Comparison of ENCODE assay signal across 1 cellular context in genomic region chr2:128306081-128306930, GRCh38.
A peak's percentile ranks its signal among the peaks of the same experiment; 100 is the strongest.
TF ChIP-seq lines count a peak whose summit lies in the region.

No MANE protein-coding gene starts in this region.

TF ChIP-seq in HEK293, 187 proteins besides CTCF, POLR2A, EP300 and RAD21 (continued from another document):
- TF ChIP-seq, protein P1, sequence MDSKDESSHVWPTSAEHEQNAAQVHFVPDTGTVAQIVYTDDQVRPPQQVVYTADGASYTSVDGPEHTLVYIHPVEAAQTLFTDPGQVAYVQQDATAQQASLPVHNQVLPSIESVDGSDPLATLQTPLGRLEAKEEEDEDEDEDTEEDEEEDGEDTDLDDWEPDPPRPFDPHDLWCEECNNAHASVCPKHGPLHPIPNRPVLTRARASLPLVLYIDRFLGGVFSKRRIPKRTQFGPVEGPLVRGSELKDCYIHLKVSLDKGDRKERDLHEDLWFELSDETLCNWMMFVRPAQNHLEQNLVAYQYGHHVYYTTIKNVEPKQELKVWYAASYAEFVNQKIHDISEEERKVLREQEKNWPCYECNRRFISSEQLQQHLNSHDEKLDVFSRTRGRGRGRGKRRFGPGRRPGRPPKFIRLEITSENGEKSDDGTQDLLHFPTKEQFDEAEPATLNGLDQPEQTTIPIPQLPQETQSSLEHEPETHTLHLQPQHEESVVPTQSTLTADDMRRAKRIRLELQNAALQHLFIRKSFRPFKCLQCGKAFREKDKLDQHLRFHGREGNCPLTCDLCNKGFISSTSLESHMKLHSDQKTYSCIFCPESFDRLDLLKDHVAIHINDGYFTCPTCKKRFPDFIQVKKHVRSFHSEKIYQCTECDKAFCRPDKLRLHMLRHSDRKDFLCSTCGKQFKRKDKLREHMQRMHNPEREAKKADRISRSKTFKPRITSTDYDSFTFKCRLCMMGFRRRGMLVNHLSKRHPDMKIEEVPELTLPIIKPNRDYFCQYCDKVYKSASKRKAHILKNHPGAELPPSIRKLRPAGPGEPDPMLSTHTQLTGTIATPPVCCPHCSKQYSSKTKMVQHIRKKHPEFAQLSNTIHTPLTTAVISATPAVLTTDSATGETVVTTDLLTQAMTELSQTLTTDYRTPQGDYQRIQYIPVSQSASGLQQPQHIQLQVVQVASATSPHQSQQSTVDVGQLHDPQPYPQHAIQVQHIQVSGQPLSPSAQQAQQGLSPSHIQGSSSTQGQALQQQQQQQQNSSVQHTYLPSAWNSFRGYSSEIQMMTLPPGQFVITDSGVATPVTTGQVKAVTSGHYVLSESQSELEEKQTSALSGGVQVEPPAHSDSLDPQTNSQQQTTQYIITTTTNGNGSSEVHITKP (tag by site-specific recombination; IDR thresholded peaks at IDR 0.05), result peak; percentile 80
- TF ChIP-seq PRDM1 (tag by site-specific recombination; IDR thresholded peaks at IDR 0.05), result no peak
- TF ChIP-seq ZNF133 (tag by site-specific recombination; IDR thresholded peaks at IDR 0.05), result no peak
- TF ChIP-seq ZNF148 (tag by site-specific recombination; IDR thresholded peaks at IDR 0.05; ENCODE audit: borderline replicate concordance), result no peak
- TF ChIP-seq ZNF629 (tag by site-specific recombination; IDR thresholded peaks at IDR 0.05), result peak; percentile 86
- TF ChIP-seq, protein P2, sequence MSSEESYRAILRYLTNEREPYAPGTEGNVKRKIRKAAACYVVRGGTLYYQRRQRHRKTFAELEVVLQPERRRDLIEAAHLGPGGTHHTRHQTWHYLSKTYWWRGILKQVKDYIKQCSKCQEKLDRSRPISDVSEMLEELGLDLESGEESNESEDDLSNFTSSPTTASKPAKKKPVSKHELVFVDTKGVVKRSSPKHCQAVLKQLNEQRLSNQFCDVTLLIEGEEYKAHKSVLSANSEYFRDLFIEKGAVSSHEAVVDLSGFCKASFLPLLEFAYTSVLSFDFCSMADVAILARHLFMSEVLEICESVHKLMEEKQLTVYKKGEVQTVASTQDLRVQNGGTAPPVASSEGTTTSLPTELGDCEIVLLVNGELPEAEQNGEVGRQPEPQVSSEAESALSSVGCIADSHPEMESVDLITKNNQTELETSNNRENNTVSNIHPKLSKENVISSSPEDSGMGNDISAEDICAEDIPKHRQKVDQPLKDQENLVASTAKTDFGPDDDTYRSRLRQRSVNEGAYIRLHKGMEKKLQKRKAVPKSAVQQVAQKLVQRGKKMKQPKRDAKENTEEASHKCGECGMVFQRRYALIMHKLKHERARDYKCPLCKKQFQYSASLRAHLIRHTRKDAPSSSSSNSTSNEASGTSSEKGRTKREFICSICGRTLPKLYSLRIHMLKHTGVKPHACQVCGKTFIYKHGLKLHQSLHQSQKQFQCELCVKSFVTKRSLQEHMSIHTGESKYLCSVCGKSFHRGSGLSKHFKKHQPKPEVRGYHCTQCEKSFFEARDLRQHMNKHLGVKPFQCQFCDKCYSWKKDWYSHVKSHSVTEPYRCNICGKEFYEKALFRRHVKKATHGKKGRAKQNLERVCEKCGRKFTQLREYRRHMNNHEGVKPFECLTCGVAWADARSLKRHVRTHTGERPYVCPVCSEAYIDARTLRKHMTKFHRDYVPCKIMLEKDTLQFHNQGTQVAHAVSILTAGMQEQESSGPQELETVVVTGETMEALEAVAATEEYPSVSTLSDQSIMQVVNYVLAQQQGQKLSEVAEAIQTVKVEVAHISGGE (tag by site-specific recombination; conservative IDR thresholded peaks at IDR 0.05; ENCODE audit: low read depth), result no peak
- TF ChIP-seq ZIC2 (tag by site-specific recombination; IDR thresholded peaks at IDR 0.05), result peak; percentile 48; the same call in 1 of the 2 replicates
- TF ChIP-seq KLF10 (tag by site-specific recombination; IDR thresholded peaks at IDR 0.05), result peak; percentile 26; the same call in 1 of the 2 replicates
- TF ChIP-seq ZNF530 (tag by site-specific recombination; IDR thresholded peaks at IDR 0.05; ENCODE audit: low read depth), result no peak
- TF ChIP-seq KLF9 (tag by site-specific recombination; IDR thresholded peaks at IDR 0.05; ENCODE audit: low read depth), result no peak
- TF ChIP-seq ZNF585B (tag by site-specific recombination; IDR thresholded peaks at IDR 0.05), result 0 out of 2 replicates have a peak, but pooled peaks have one; percentile 15
- peak; percentile 70 for TF ChIP-seq ZNF600 (tag by site-specific recombination; IDR thresholded peaks at IDR 0.05)
- no peak for TF ChIP-seq PRDM4 (tag by site-specific recombination; IDR thresholded peaks at IDR 0.05)
- peak; percentile 99 for TF ChIP-seq ZNF266 (tag by site-specific recombination; IDR thresholded peaks at IDR 0.05; ENCODE audit: low read depth)
- no peak for TF ChIP-seq ZNF169 (tag by site-specific recombination; IDR thresholded peaks at IDR 0.05)
- TF ChIP-seq KLF16 (tag by site-specific recombination; IDR thresholded peaks at IDR 0.05), result no peak
- no peak for TF ChIP-seq ZNF580 (tag by site-specific recombination; IDR thresholded peaks at IDR 0.05)
- TF ChIP-seq TCF7L2 (IDR thresholded peaks at IDR 0.05; ENCODE audit: borderline replicate concordance, low read depth, low read length), result no peak
- TF ChIP-seq ZBTB17 (tag by site-specific recombination; IDR thresholded peaks at IDR 0.05), result peak; percentile 45; the same call in 1 of the 2 replicates
- 0 out of 2 replicates have a peak, but pooled peaks have one; percentile 23 for TF ChIP-seq WT1 (tag by site-specific recombination; IDR thresholded peaks at IDR 0.05)
- 0 out of 2 replicates have a peak, but pooled peaks have one; percentile 14 for TF ChIP-seq ZSCAN16 (tag by site-specific recombination; IDR thresholded peaks at IDR 0.05)
- TF ChIP-seq ZNF311 (tag by site-specific recombination; IDR thresholded peaks at IDR 0.05; ENCODE audit: borderline replicate concordance), result no peak
- TF ChIP-seq ZNF26 (tag by site-specific recombination; IDR thresholded peaks at IDR 0.05), result no peak
- no peak for TF ChIP-seq ZBTB21 (tag by site-specific recombination; IDR thresholded peaks at IDR 0.05)
- TF ChIP-seq PATZ1 (tag by site-specific recombination; IDR thresholded peaks at IDR 0.05), result peak; percentile 85
- peak; percentile 54 for TF ChIP-seq ZNF366 (tag by site-specific recombination; conservative IDR thresholded peaks at IDR 0.05)
- TF ChIP-seq ZNF621 (tag by site-specific recombination; IDR thresholded peaks at IDR 0.05), result no peak
- no peak for TF ChIP-seq ZNF677 (tag by site-specific recombination; IDR thresholded peaks at IDR 0.05)
TF ChIP-seq in HEK293: peak in this region for 19.
